Comparison of ENCODE assay signal across 2 cellular contexts in the genomic region with DNA sequence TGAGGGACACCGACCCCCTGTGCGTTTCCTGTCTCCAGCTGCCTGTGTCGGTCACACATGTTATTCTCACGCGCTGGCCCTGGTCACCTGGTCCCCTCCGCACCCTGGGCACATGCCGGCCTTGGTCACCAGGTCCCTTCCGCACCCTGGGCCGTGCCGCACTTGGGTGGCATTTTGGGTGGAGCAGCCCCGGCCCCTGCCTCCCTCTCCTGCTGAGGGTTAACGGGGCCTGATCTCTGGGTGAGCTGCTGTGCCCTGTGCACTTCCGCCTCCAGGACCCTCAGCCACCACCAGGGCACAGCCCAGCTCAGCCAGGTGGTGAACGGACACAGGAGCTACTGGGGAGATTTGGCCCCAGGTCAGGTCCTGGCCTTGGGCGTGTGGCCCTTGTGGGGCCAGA.
TF ChIP-seq lines count a peak whose summit lies in the region.

No MANE protein-coding gene starts in this region.

TF ChIP-seq in HCT116, 20 proteins besides CTCF, POLR2A, EP300 and RAD21:
- TF ChIP-seq EZH2 (IDR thresholded peaks at IDR 0.05), result no peak
- no peak for TF ChIP-seq EGR1 (IDR thresholded peaks at IDR 0.05; ENCODE audit: low read depth)
- TF ChIP-seq YY1 (IDR thresholded peaks at IDR 0.05; ENCODE audit: extremely low read depth, insufficient replicate concordance, low read depth, low read length), result no peak
- TF ChIP-seq ZFX (IDR thresholded peaks at IDR 0.05), result no peak

TF ChIP-seq in H1, 55 proteins besides CTCF, POLR2A, EP300 and RAD21:
- TF ChIP-seq BCL11A (IDR thresholded peaks at IDR 0.05; ENCODE audit: low read depth in 2 of 2, low read length in 2 of 2) (no peak), JUND (IDR thresholded peaks at IDR 0.05; ENCODE audit: low read length) (no peak), GTF2F1 (IDR thresholded peaks at IDR 0.05; ENCODE audit: borderline replicate concordance, low read depth, low read length) (no peak), CTBP2 (IDR thresholded peaks at IDR 0.05; ENCODE audit: borderline replicate concordance, insufficient read depth, insufficient read length, low read length) (no peak), TEAD4 (IDR thresholded peaks at IDR 0.05; ENCODE audit: low read depth, low read length) (no peak), KDM4A (IDR thresholded peaks at IDR 0.05; ENCODE audit: low read depth, low read length, severe bottlenecking) (no peak), NANOG (IDR thresholded peaks at IDR 0.05; ENCODE audit: insufficient read depth, low read depth, low read length, poor library complexity, severe bottlenecking) (no peak), TCF12 (IDR thresholded peaks at IDR 0.05; ENCODE audit: low read depth, low read length) (no peak), SAP30 (IDR thresholded peaks at IDR 0.05; ENCODE audit: insufficient read depth, insufficient replicate concordance, low read length) (no peak), SUZ12 (IDR thresholded peaks at IDR 0.05; ENCODE audit: low read length) (no peak), CEBPB (IDR thresholded peaks at IDR 0.05; ENCODE audit: low read depth, low read length) (no peak), RBBP5 (IDR thresholded peaks at IDR 0.05; ENCODE audit: borderline replicate concordance, low read depth, low read length) (no peak), RXRA (IDR thresholded peaks at IDR 0.05; ENCODE audit: insufficient read depth, low read depth, low read length) (no peak)
TF ChIP-seq in H1: peak in this region for 0.
